ENCODE assay signal across 8 cellular contexts in genomic region chr6:39189915-39190544, GRCh38.
DNase-seq lines count a peak whose midpoint lies in the region; ATAC-seq and TF ChIP-seq lines count a peak whose summit lies in the region.

No MANE protein-coding gene starts in this region.

- peak; percentile 40 for DNase-seq in activated CD4-positive, alpha-beta T cell treated with anti-CD3 and anti-CD28 coated beads for 48 hours
- no peak for DNase-seq in activated CD4-positive, alpha-beta T cell treated with anti-CD3 and anti-CD28 coated beads, Interleukin-2, amount 50 U/mL, for 4 hours
- DNase-seq in anterior cingulate cortex (lab: John Stamatoyannopoulos, UW) (peak in 30 of 58 donors; percentile 2 to 50 (median 16)), kidney glomerular epithelial cell (lab: John Stamatoyannopoulos, UW) (peak; percentile 21)
- no peak for DNase-seq in activated effector memory CD4-positive, alpha-beta T cell treated with anti-CD3 and anti-CD28 coated beads, Interleukin-2, amount 50 U/mL, for 16 hours

- peak; percentile 48; the same call in 1 of the 2 replicates for TF ChIP-seq CTCF in LNCAP (IDR thresholded peaks at IDR 0.05)

- ATAC-seq in HG03159 (IDR thresholded peaks at IDR 0.05; ENCODE audit: unreplicated experiment), result no peak
- no peak for ATAC-seq in HG03439 (IDR thresholded peaks at IDR 0.05; ENCODE audit: unreplicated experiment)

Comparison
In these comparisons a context has a peak if more than half of its experiments do, and no peak if none do; other contexts are left out.
1. DNase-seq: peak in activated CD4-positive, alpha-beta T cell treated with anti-CD3 and anti-CD28 coated beads for 48 hours (single experiment), anterior cingulate cortex (30 of 58) and kidney glomerular epithelial cell (single experiment); none in activated CD4-positive, alpha-beta T cell treated with anti-CD3 and anti-CD28 coated beads, Interleukin-2, amount 50 U/mL, for 4 hours (0 of 2) and activated effector memory CD4-positive, alpha-beta T cell treated with anti-CD3 and anti-CD28 coated beads, Interleukin-2, amount 50 U/mL, for 16 hours (single experiment).